8 cellular contexts compared by ENCODE assay signal in the genomic region with DNA sequence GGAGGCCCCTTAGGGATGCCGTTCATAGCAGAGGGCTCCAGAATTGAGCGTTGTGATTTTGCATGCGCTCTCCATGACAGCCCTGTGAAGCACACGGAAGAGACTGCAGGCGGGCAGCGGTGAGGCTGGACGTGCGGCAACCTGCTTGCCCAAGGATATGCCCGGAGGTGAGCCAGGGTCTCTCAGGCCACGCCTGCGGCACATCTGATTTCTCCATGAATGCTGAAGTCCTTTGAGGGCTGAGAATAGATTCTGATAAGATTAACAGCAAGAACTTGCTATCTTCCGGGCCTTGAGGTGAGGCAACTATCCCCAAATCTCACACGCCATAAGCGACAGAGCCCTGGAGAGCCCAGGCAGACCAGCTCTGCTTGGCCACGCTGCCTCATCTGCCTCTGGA. TPM values are rescaled to one million over a fixed set of nuclear protein-coding genes. Genes with fewer than 3 reads are reported as not detected.
"Had no signal": no experiment of that assay in that cellular context is flagged by ENCODE, and none has a peak within 500 bp of the region (broad histone marks: within the 10 kb centered on the region; RNA-seq: fewer than 3 reads in every experiment).

No MANE protein-coding gene starts in this region.

- H3K4me3 ChIP-seq: GM23338, K562 had no signal

- H3K9me3 Mint-ChIP-seq: GM23338, H9 had no signal

- DNase-seq: H9, HCEC 1CT, IMR-90, KG1 had no signal

- H3K27ac Mint-ChIP-seq: GM23338, H9 had no signal

- H2AFZ ChIP-seq: GM23338 had no signal

- ATAC-seq: GM23338, K562 had no signal

- H3K4me2 ChIP-seq: GM23338 had no signal

- H3K4me3 Mint-ChIP-seq: GM23338, H9 had no signal

RNA-seq across cellular contexts. Expression of a gene that starts 55.6 kb away (rescaled TPM):
- polyA plus RNA-seq: K562 had no signal

RNA-seq across cellular contexts. Expression of a gene that starts 57.7 kb away (rescaled TPM):
- total RNA-seq: GM23338, H1, H9, HT1080, IMR-90, K562 had no signal
- polyA plus RNA-seq: GM23338, H1, IMR-90, K562 had no signal
